In the genomic region with DNA sequence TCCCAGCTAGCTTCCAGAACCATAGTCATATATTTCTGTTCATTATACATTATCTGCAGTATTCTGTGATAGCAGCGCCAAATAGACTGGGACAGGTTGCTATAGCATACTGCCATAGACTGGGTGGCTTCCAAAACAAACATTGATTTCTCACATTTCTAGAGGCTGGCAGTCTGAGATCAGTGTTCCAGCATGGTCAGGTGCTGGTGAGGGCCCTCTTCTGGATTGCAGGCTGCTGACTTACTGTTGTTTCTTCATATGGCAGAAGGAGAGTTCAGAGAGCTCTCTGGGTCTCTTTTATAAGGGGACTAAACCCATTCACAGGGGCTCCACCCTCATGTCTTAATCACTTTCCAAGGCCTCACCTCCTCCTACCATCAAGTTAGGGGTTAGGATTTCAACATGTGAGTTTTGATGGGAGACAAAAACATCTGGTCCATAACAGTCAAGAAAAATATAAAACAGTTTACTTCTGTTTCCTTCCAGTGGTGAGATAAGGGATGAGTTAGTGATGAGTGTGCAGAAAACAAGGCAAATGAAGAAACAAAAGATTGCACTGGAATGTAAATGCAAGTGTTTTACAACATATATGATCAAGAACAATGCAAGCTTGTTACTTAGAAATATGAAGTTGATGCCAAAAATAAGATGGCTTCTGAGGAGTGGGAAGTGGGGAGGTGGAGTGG, we compare ENCODE assay signal across 1 cellular context.
TF ChIP-seq lines count a peak whose summit lies in the region.

No MANE protein-coding gene starts in this region.

TF ChIP-seq in K562, 482 proteins besides CTCF, POLR2A, EP300 and RAD21 (continued from another document and continues in another):
- TF ChIP-seq, protein P1, sequence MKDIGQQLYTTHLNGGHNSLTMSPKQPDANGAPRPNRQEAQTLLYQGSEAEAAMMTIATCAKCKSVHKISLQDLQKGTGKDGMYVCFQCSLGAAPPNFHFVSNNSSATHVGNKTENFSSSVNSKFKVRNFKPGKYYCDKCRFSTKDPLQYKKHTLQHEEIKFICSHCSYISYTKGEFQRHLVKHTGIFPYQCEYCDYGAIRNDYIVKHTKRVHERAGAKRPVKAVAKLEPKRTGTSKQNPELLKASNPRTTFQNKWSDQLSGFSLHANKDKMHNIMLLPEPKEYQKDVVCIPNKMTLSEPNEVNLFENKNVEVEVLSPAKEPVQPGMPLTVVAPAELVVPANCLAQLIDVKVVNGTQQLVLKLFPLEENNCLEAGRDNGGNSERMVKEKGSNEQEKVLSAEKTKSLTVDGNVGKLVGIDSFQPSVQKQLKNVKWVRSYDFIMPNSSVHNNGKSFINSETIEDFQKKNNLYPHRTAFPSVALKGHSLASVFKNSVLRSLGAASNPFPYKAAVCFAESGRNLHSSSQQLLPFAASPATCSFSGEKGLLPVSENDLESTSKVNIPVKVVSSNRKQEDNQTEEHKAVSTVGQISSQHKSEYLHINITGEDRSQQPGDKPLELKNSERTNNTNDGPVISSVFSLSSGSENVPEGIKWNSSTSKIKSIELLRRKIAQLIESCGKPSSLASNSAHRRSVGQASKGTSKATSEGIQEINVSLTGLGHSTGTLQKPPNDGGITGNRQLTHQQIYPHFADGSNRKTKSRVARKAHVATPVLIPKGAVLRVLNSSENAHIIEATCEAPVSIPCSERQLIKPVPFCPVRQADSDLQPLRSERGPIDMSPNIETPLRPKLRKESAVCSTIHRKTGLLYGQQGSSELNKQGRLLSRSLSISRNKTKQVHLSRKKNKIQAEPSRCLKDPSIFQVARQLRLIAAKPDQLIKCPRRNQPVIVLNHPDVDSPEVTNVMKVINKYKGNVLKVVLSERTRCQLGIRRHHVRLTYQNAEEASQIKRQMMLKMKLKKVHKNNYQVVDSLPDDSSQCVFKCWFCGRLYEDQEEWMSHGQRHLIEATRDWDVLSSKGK (CRISPR knock-in tag; IDR thresholded peaks at IDR 0.05): no peak
- TF ChIP-seq SOX6 (IDR thresholded peaks at IDR 0.05): 0 out of 2 replicates have a peak, but pooled peaks have one; percentile 30
- TF ChIP-seq FIP1L1 (IDR thresholded peaks at IDR 0.05; ENCODE audit: low read depth, low read length, poor library complexity, severe bottlenecking): no peak
- TF ChIP-seq, protein P2, sequence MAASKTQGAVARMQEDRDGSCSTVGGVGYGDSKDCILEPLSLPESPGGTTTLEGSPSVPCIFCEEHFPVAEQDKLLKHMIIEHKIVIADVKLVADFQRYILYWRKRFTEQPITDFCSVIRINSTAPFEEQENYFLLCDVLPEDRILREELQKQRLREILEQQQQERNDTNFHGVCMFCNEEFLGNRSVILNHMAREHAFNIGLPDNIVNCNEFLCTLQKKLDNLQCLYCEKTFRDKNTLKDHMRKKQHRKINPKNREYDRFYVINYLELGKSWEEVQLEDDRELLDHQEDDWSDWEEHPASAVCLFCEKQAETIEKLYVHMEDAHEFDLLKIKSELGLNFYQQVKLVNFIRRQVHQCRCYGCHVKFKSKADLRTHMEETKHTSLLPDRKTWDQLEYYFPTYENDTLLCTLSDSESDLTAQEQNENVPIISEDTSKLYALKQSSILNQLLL (CRISPR knock-in tag; IDR thresholded peaks at IDR 0.05; ENCODE audit: borderline replicate concordance): no peak
- no peak for TF ChIP-seq BMI1 (IDR thresholded peaks at IDR 0.05; ENCODE audit: low read length)
- no peak for TF ChIP-seq TAF9B (IDR thresholded peaks at IDR 0.05; ENCODE audit: partially characterized antibody)
- TF ChIP-seq ZNF197 (CRISPR knock-in tag; IDR thresholded peaks at IDR 0.05; ENCODE audit: low read depth): no peak
- TF ChIP-seq NFYB (IDR thresholded peaks at IDR 0.05; ENCODE audit: extremely low read depth, insufficient read length): no peak
- TF ChIP-seq PHF8 (IDR thresholded peaks at IDR 0.05; ENCODE audit: borderline replicate concordance, low read length): no peak
- TF ChIP-seq STAT5A (IDR thresholded peaks at IDR 0.05; ENCODE audit: borderline replicate concordance, low read length): 0 out of 2 replicates have a peak, but pooled peaks have one; percentile 24
- TF ChIP-seq STAG1 (CRISPR knock-in tag; IDR thresholded peaks at IDR 0.05; ENCODE audit: borderline replicate concordance): no peak
- TF ChIP-seq PPARD (CRISPR knock-in tag; IDR thresholded peaks at IDR 0.05): no peak
- no peak for TF ChIP-seq ILK (tag; IDR thresholded peaks at IDR 0.05; ENCODE audit: borderline replicate concordance, low read depth)
- peak; percentile 52 for TF ChIP-seq CEBPB (tag; IDR thresholded peaks at IDR 0.05)
- TF ChIP-seq RB1 (IDR thresholded peaks at IDR 0.05; ENCODE audit: low read depth): no peak
- no peak for TF ChIP-seq NFE2L1 (tag; IDR thresholded peaks at IDR 0.05; ENCODE audit: borderline replicate concordance, low read depth)
- TF ChIP-seq ZNF57 (CRISPR knock-in tag; IDR thresholded peaks at IDR 0.05): no peak
- no peak for TF ChIP-seq ZNF282 (CRISPR knock-in tag; IDR thresholded peaks at IDR 0.05)
- TF ChIP-seq MEIS2 (IDR thresholded peaks at IDR 0.05; ENCODE audit: partially characterized antibody): peak; percentile 16
- peak; percentile 90 for TF ChIP-seq MAFF (IDR thresholded peaks at IDR 0.05; ENCODE audit: low read length)
- TF ChIP-seq ZNF764 (CRISPR knock-in tag; IDR thresholded peaks at IDR 0.05; ENCODE audit: low read depth): no peak
- TF ChIP-seq ELF1 (tag; IDR thresholded peaks at IDR 0.05): no peak
- TF ChIP-seq, protein P3, sequence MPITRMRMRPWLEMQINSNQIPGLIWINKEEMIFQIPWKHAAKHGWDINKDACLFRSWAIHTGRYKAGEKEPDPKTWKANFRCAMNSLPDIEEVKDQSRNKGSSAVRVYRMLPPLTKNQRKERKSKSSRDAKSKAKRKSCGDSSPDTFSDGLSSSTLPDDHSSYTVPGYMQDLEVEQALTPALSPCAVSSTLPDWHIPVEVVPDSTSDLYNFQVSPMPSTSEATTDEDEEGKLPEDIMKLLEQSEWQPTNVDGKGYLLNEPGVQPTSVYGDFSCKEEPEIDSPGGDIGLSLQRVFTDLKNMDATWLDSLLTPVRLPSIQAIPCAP (CRISPR knock-in tag; IDR thresholded peaks at IDR 0.05; ENCODE audit: borderline replicate concordance): no peak
- 0 out of 2 replicates have a peak, but pooled peaks have one; percentile 13 for TF ChIP-seq ADNP (tag; IDR thresholded peaks at IDR 0.05)
- TF ChIP-seq, protein P4, sequence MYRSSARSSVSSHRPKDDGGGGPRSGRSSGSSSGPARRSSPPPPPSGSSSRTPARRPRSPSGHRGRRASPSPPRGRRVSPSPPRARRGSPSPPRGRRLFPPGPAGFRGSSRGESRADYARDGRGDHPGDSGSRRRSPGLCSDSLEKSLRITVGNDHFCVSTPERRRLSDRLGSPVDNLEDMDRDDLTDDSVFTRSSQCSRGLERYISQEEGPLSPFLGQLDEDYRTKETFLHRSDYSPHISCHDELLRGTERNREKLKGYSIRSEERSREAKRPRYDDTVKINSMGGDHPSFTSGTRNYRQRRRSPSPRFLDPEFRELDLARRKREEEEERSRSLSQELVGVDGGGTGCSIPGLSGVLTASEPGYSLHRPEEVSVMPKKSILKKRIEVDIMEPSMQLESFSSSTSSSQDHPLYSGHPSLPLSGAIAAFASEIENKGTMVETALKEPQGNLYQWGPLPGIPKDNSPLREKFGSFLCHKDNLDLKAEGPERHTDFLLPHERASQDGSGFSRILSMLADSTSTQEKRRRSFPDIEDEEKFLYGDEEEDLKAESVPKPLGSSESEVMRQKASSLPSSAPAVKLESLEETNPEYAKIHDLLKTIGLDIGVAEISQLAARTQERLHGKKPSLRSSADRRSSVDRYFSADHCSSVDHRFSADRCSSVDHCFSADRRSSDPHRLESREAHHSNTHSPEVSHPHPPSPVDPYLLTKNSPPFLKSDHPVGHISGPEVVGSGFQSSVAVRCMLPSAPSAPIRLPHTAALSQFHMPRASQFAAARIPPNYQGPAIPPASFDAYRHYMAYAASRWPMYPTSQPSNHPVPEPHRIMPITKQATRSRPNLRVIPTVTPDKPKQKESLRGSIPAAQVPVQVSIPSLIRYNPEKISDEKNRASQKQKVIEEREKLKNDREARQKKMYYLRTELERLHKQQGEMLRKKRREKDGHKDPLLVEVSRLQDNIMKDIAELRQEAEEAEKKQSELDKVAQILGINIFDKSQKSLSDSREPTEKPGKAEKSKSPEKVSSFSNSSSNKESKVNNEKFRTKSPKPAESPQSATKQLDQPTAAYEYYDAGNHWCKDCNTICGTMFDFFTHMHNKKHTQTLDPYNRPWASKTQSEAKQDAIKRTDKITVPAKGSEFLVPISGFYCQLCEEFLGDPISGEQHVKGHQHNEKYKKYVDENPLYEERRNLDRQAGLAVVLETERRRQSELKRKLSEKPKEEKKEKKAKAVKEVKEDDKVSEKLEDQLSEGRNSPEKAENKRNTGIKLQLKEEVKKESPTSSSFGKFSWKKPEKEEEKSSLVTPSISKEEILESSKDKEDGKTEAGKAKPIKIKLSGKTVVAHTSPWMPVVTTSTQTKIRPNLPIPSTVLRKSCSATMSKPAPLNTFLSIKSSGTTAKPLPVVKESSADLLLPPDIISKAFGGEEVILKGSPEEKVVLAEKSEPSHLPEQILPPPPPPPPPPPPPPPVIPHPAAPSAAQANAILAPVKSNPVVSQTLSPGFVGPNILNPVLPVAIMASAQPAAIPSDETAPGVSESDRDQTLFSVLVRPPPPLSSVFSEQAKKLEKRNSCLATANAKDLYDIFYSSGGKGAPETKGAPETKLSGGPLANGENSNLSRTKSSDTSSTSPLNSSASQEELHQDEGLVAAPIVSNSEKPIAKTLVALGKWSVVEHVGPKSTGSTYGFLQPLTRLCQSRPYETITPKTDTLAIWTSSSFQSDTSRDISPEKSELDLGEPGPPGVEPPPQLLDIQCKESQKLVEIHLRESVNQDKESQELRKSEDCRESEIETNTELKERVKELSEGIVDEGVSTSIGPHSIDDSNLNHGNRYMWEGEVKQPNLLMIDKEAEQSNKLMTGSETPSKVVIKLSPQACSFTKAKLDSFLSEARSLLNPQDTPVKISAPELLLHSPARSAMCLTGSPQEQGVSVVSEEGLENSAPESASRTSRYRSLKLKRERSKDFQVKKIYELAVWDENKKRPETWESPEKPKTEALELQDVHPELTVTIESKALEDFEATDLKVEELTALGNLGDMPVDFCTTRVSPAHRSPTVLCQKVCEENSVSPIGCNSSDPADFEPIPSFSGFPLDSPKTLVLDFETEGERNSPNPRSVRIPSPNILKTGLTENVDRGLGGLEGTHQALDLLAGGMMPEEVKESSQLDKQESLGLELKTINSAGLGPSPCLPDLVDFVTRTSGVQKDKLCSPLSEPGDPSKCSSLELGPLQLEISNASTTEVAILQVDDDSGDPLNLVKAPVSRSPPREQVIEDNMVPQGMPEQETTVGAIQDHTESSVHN (IDR thresholded peaks at IDR 0.05; ENCODE audit: borderline replicate concordance in 1 of 2, low read depth in 1 of 2): no peak
- no peak for TF ChIP-seq RNF2 (IDR thresholded peaks at IDR 0.05)
- TF ChIP-seq, protein P5, sequence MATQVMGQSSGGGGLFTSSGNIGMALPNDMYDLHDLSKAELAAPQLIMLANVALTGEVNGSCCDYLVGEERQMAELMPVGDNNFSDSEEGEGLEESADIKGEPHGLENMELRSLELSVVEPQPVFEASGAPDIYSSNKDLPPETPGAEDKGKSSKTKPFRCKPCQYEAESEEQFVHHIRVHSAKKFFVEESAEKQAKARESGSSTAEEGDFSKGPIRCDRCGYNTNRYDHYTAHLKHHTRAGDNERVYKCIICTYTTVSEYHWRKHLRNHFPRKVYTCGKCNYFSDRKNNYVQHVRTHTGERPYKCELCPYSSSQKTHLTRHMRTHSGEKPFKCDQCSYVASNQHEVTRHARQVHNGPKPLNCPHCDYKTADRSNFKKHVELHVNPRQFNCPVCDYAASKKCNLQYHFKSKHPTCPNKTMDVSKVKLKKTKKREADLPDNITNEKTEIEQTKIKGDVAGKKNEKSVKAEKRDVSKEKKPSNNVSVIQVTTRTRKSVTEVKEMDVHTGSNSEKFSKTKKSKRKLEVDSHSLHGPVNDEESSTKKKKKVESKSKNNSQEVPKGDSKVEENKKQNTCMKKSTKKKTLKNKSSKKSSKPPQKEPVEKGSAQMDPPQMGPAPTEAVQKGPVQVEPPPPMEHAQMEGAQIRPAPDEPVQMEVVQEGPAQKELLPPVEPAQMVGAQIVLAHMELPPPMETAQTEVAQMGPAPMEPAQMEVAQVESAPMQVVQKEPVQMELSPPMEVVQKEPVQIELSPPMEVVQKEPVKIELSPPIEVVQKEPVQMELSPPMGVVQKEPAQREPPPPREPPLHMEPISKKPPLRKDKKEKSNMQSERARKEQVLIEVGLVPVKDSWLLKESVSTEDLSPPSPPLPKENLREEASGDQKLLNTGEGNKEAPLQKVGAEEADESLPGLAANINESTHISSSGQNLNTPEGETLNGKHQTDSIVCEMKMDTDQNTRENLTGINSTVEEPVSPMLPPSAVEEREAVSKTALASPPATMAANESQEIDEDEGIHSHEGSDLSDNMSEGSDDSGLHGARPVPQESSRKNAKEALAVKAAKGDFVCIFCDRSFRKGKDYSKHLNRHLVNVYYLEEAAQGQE (CRISPR knock-in tag; IDR thresholded peaks at IDR 0.05; ENCODE audit: low read depth): no peak
- TF ChIP-seq, protein P6, sequence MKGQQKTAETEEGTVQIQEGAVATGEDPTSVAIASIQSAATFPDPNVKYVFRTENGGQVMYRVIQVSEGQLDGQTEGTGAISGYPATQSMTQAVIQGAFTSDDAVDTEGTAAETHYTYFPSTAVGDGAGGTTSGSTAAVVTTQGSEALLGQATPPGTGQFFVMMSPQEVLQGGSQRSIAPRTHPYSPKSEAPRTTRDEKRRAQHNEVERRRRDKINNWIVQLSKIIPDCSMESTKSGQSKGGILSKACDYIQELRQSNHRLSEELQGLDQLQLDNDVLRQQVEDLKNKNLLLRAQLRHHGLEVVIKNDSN (CRISPR knock-in tag; IDR thresholded peaks at IDR 0.05): no peak
- no peak for TF ChIP-seq ZBTB7A (IDR thresholded peaks at IDR 0.05; ENCODE audit: borderline replicate concordance, control insufficient read depth, low read depth, low read length)
- no peak for TF ChIP-seq MAZ (CRISPR knock-in tag; conservative IDR thresholded peaks at IDR 0.05 in 1 of 2, IDR thresholded peaks at IDR 0.05 in 1 of 2)
- no peak for TF ChIP-seq MTF1 (CRISPR knock-in tag; IDR thresholded peaks at IDR 0.05; ENCODE audit: borderline replicate concordance)
- no peak for TF ChIP-seq SRSF9 (IDR thresholded peaks at IDR 0.05; ENCODE audit: borderline replicate concordance, low read depth, low read length)
- TF ChIP-seq NCOA6 (IDR thresholded peaks at IDR 0.05): no peak
- TF ChIP-seq, protein P7, sequence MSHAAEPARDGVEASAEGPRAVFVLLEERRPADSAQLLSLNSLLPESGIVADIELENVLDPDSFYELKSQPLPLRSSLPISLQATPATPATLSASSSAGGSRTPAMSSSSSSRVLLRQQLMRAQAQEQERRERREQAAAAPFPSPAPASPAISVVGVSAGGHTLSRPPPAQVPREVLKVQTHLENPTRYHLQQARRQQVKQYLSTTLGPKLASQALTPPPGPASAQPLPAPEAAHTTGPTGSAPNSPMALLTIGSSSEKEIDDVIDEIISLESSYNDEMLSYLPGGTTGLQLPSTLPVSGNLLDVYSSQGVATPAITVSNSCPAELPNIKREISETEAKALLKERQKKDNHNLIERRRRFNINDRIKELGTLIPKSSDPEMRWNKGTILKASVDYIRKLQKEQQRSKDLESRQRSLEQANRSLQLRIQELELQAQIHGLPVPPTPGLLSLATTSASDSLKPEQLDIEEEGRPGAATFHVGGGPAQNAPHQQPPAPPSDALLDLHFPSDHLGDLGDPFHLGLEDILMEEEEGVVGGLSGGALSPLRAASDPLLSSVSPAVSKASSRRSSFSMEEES (CRISPR knock-in tag; IDR thresholded peaks at IDR 0.05): no peak
